ENCODE assay signal across 10 cellular contexts in the genomic region with DNA sequence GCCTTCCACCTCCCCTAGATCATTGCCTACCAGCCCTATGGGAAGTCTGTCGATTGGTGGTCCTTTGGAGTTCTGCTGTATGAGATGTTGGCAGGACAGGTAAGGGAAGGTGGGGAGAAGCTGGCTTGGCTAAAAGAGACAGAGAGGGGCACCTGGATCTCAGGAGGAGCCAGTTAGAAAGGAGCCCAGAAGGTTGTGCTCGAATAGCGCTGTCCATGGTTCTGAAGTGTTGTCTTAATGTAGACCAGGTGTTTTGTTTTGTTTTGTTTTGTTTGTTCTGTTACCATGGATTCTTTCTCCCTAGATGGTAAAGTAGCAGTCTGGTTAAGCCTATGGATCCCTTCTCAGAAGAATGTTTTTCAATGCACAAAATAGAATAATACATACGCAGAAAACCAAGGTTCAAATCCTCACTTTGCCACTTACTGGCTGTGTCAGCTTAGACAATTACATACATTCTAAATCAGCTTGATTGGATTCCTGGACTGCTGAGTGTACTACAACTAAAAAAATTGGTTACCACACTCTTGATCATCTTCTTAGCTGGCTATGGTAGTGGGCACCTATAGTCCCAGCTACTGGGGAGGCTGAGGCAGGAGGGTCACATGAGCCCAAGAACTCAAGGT. TPM values are rescaled to one million over a fixed set of nuclear protein-coding genes. Genes with fewer than 3 reads are reported as not detected.
A peak's percentile ranks its signal among the peaks of the same experiment; 100 is the strongest.
DNase-seq lines count a peak whose midpoint lies in the region; ATAC-seq and TF ChIP-seq lines count a peak whose summit lies in the region.
"Had no signal": no experiment of that assay in that cellular context is flagged by ENCODE, and none has a peak within 500 bp of the region (broad histone marks: within the 10 kb centered on the region; RNA-seq: fewer than 3 reads in every experiment).

No MANE protein-coding gene starts in this region.

- TF ChIP-seq POLR2A in gastroesophageal sphincter (IDR thresholded peaks at IDR 0.05): no peak

- no peak overlapping the region for H3K4me3 Mint-ChIP-seq in CD4-positive, alpha-beta T cell
- no peak overlapping the region for H3K4me3 Mint-ChIP-seq in WTC11
- H3K4me3 Mint-ChIP-seq: T-cell had no signal

- H3K4me1 Mint-ChIP-seq in CD4-positive, alpha-beta T cell (ENCODE audit: low read depth): peaks cover 20% of the 10 kb centered on the region
- H3K4me1 Mint-ChIP-seq in WTC11: peaks cover 35% of the 10 kb centered on the region

- peaks cover 94% of the 10 kb centered on the region for H3K27me3 Mint-ChIP-seq in CD4-positive, alpha-beta T cell
- H3K27me3 Mint-ChIP-seq in WTC11 (ENCODE audit: low read depth): peaks cover 40% of the 10 kb centered on the region

- H3K9me3 ChIP-seq in CD4-positive, alpha-beta T cell (ENCODE audit: control insufficient read depth, low read length): no peaks in the 10 kb centered on the region
- no peaks in the 10 kb centered on the region for H3K9me3 ChIP-seq in iPS-18a (ENCODE audit: control insufficient read depth, low read depth, low read length)
- no peaks in the 10 kb centered on the region for H3K9me3 ChIP-seq in gastroesophageal sphincter
- H3K9me3 ChIP-seq: ovary had no signal

- H3K9me3 Mint-ChIP-seq in CD4-positive, alpha-beta T cell: peaks cover 6% of the 10 kb centered on the region
- H3K9me3 Mint-ChIP-seq in WTC11: no peaks in the 10 kb centered on the region
- H3K9me3 Mint-ChIP-seq: T-cell had no signal

- H3K4me1 ChIP-seq in iPS-18a (ENCODE audit: control insufficient read depth, low read depth, low read length) (peaks cover 6% of the 10 kb centered on the region), gastroesophageal sphincter (peaks cover 0 to 25% (median 6%) of the 10 kb centered on the region in 3 donors)

- POLR2A ChIA-PET in CD4-positive, alpha-beta T cell (lab: Charles Lee): no interaction called here
- POLR2A ChIA-PET in WTC11 (lab: Charles Lee) (interaction anchor here (0.5 to 1.1 kb wide), 2 partner anchors 78 to 234 kb away, joined by 3 to 4 read pairs; a partner anchor contains a TSS), HEK293T (lab: Yijun Ruan, JAX) (no interaction called here)

- H3K9ac ChIP-seq in iPS-18a (ENCODE audit: low read length): peak overlapping the region; percentile 37

- H3K27ac Mint-ChIP-seq in CD4-positive, alpha-beta T cell: no peak overlapping the region
- peak overlapping the region; percentile 63; the same call in 1 of the 2 replicates for H3K27ac Mint-ChIP-seq in WTC11
- H3K27ac Mint-ChIP-seq: T-cell had no signal

- TF ChIP-seq CTCF in CD4-positive, alpha-beta T cell (IDR thresholded peaks at IDR 0.05): no peak
- TF ChIP-seq CTCF in WTC11 (IDR thresholded peaks at IDR 0.05) (no peak), gastroesophageal sphincter (IDR thresholded peaks at IDR 0.05) (no peak)

- WGBS in gastroesophageal sphincter (ENCODE audit: low coverage in 1 of 2), 2 donors: 33 to 49% methylated on average over 3 to 4 of the region's 4 CpGs

- CTCF ChIA-PET in CD4-positive, alpha-beta T cell (lab: Charles Lee): interaction anchor here (0.6 kb wide), 1 partner anchor 14 kb away, joined by 3 read pairs; no protein-coding TSS in a partner anchor
- CTCF ChIA-PET in WTC11 (lab: Charles Lee): interaction anchor here (0.6 to 3.2 kb wide), 3 partner anchors 9 to 121 kb away, joined by 5 to 13 read pairs (median 10); no protein-coding TSS in a partner anchor
- CTCF ChIA-PET in HEK293T (lab: Yijun Ruan, JAX): no interaction called here

- no peak overlapping the region for H3K4me3 ChIP-seq in iPS-18a (ENCODE audit: low read length)
- no peak overlapping the region for H3K4me3 ChIP-seq in gastroesophageal sphincter
- H3K4me3 ChIP-seq: ovary had no signal

- peak; percentile 24 for ATAC-seq in CD4-positive, alpha-beta T cell (ENCODE audit: poor library complexity)
- ATAC-seq in WTC11 (no peak), gastroesophageal sphincter (no peak), sciatic nerve (no peak)

- intact Hi-C loops in CD4-positive, alpha-beta T cell (cut with DNase I, micrococcal nuclease): loop anchor here in 1 of 2 experiments (2.0 to 5.0 kb wide), 2 partner anchors 26 to 79 kb away; no protein-coding TSS in a partner anchor
- intact Hi-C loops in sciatic nerve (cut with DNase I): no loop called here

- no peak overlapping the region for H3K27ac ChIP-seq in CD4-positive, alpha-beta T cell (ENCODE audit: low read depth, low read length)
- H3K27ac ChIP-seq in iPS-18a (ENCODE audit: low read length): peak overlapping the region; percentile 51
- H3K27ac ChIP-seq in gastroesophageal sphincter: no peak overlapping the region
- H3K27ac ChIP-seq: ovary had no signal

- H3K36me3 ChIP-seq in iPS-18a (ENCODE audit: control insufficient read depth, low read depth, low read length) (no peaks in the 10 kb centered on the region), gastroesophageal sphincter (no peaks in the 10 kb centered on the region)
- H3K36me3 ChIP-seq: ovary had no signal

- H3K36me3 Mint-ChIP-seq in CD4-positive, alpha-beta T cell (ENCODE audit: low read depth): no peaks in the 10 kb centered on the region
- peaks cover 16% of the 10 kb centered on the region for H3K36me3 Mint-ChIP-seq in WTC11
- H3K36me3 Mint-ChIP-seq: T-cell had no signal

- H3K27me3 ChIP-seq in CD4-positive, alpha-beta T cell (ENCODE audit: control insufficient read depth, insufficient read depth, low read length): peaks cover 38% of the 10 kb centered on the region
- H3K27me3 ChIP-seq in iPS-18a (ENCODE audit: control insufficient read depth, insufficient read depth, low read length): peaks cover 33% of the 10 kb centered on the region
- H3K27me3 ChIP-seq in gastroesophageal sphincter: peaks cover 95% of the 10 kb centered on the region

- no peak for TF ChIP-seq EP300 in gastroesophageal sphincter (IDR thresholded peaks at IDR 0.05)

- DNase-seq in CD4-positive, alpha-beta T cell: peak in 4 of 10 experiments; percentile 17 to 36 (median 26)
- DNase-seq in HK-2 (ENCODE audit: unreplicated experiment) (peak; percentile 27), WTC11 (ENCODE audit: low spot score) (peak; percentile 69), HEK293T (ENCODE audit: extremely low spot score) (no peak), sciatic nerve (ENCODE audit: low spot score) (no peak)
- no peak for DNase-seq in stimulated activated CD4-positive, alpha-beta T cell treated with anti-CD3 and anti-CD28 coated beads, Interleukin-4, amount 100 ng/mL, for 1 hour
- DNase-seq: ovary had no signal

TF ChIP-seq in WTC11, 78 proteins besides CTCF, POLR2A, EP300 and RAD21 (continues in another document):
- TF ChIP-seq, protein P1, sequence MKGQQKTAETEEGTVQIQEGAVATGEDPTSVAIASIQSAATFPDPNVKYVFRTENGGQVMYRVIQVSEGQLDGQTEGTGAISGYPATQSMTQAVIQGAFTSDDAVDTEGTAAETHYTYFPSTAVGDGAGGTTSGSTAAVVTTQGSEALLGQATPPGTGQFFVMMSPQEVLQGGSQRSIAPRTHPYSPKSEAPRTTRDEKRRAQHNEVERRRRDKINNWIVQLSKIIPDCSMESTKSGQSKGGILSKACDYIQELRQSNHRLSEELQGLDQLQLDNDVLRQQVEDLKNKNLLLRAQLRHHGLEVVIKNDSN (CRISPR knock-in tag; IDR thresholded peaks at IDR 0.05): peak; percentile 25; the same call in 1 of the 2 replicates
- no peak for TF ChIP-seq GABPB1 (CRISPR knock-in tag; IDR thresholded peaks at IDR 0.05)
- TF ChIP-seq, protein P2, sequence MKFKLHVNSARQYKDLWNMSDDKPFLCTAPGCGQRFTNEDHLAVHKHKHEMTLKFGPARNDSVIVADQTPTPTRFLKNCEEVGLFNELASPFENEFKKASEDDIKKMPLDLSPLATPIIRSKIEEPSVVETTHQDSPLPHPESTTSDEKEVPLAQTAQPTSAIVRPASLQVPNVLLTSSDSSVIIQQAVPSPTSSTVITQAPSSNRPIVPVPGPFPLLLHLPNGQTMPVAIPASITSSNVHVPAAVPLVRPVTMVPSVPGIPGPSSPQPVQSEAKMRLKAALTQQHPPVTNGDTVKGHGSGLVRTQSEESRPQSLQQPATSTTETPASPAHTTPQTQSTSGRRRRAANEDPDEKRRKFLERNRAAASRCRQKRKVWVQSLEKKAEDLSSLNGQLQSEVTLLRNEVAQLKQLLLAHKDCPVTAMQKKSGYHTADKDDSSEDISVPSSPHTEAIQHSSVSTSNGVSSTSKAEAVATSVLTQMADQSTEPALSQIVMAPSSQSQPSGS (CRISPR knock-in tag; IDR thresholded peaks at IDR 0.05; ENCODE audit: borderline replicate concordance, low read depth): no peak

TF ChIP-seq in HEK293T, 16 proteins besides CTCF, POLR2A, EP300 and RAD21 (continues in another document):
- TF ChIP-seq SP1 (IDR thresholded peaks at IDR 0.05): no peak
- no peak for TF ChIP-seq ZNF384 (IDR thresholded peaks at IDR 0.05)
- no peak for TF ChIP-seq SUZ12 (IDR thresholded peaks at IDR 0.05)
- TF ChIP-seq TARDBP (IDR thresholded peaks at IDR 0.05): no peak
- TF ChIP-seq BHLHE40 (IDR thresholded peaks at IDR 0.05; ENCODE audit: borderline replicate concordance): no peak
- TF ChIP-seq ARNT (IDR thresholded peaks at IDR 0.05): no peak
- no peak for TF ChIP-seq ELF4 (IDR thresholded peaks at IDR 0.05)
- no peak for TF ChIP-seq CTBP1 (IDR thresholded peaks at IDR 0.05; ENCODE audit: borderline replicate concordance)
- no peak for TF ChIP-seq LEF1 (IDR thresholded peaks at IDR 0.05; ENCODE audit: borderline replicate concordance)
- no peak for TF ChIP-seq HDGF (IDR thresholded peaks at IDR 0.05; ENCODE audit: borderline replicate concordance)
- TF ChIP-seq FOXM1 (IDR thresholded peaks at IDR 0.05; ENCODE audit: borderline replicate concordance): no peak
- TF ChIP-seq FOXK2 (IDR thresholded peaks at IDR 0.05): no peak
- no peak for TF ChIP-seq FOXA1 (IDR thresholded peaks at IDR 0.05)
- TF ChIP-seq L3MBTL2 (conservative IDR thresholded peaks at IDR 0.05): no peak
- no peak for TF ChIP-seq NFRKB (IDR thresholded peaks at IDR 0.05)

RNA-seq across cellular contexts. Expression of a gene that starts 5.9 kb away (rescaled TPM):
- total RNA-seq in CD4-positive, alpha-beta T cell: not detected
- total RNA-seq in WTC11 (2021) (33.3 to 44.1 TPM (median 43.2 TPM) in 3 replicates), gastroesophageal sphincter (not detected), sciatic nerve (not detected)
- total RNA-seq: ovary, T-cell had no signal

RNA-seq across cellular contexts. Expression of a gene that starts 21.2 kb away (rescaled TPM):
- 1 to 10 TPM; 1.5 to 1.6 TPM for total RNA-seq in CD4-positive, alpha-beta T cell
- total RNA-seq in WTC11 (2021): 23.0 to 30.0 TPM (median 27.5 TPM) in 3 replicates
- total RNA-seq in gastroesophageal sphincter: not detected
- not detected for total RNA-seq in sciatic nerve

RNA-seq across cellular contexts. Expression of a gene that starts 35.5 kb away (rescaled TPM):
- 100 to 1,000 TPM; 444 to 448 TPM for total RNA-seq in CD4-positive, alpha-beta T cell
- total RNA-seq in WTC11 (2021) (78.6 to 86.4 TPM (median 79.7 TPM) in 3 replicates), gastroesophageal sphincter (100 to 1,000 TPM; 103 to 355 (median 140) TPM), sciatic nerve (120 TPM)

RNA-seq across cellular contexts. Expression of a gene that starts 59.6 kb away (rescaled TPM):
- not detected for total RNA-seq in CD4-positive, alpha-beta T cell
- total RNA-seq in WTC11 (2021) (12.5 to 15.7 TPM (median 15.1 TPM) in 3 replicates), gastroesophageal sphincter (under 1 TPM in 2 of 4 donors, not detected in 2; 0.04 to 0.16 TPM), sciatic nerve (0.22 TPM)

Comparison
In these comparisons a context has a peak if more than half of its experiments do, and no peak if none do; other contexts are left out.
1. DNase-seq: peak in HK-2 (single experiment) and WTC11 (single experiment); none in HEK293T (single experiment), stimulated activated CD4-positive, alpha-beta T cell treated with anti-CD3 and anti-CD28 coated beads, Interleukin-4, amount 100 ng/mL, for 1 hour (single experiment) and sciatic nerve (single experiment).
2. RNA of a gene that starts 5.9 kb away (total RNA-seq): 33.3 to 44.1 TPM in WTC11; not detected in sciatic nerve (single experiment), not detected in CD4-positive, alpha-beta T cell and not detected in gastroesophageal sphincter; every median in the first group is over 10 times any median in the second.